ENCODE assay signal across 7 cellular contexts in the genomic region with DNA sequence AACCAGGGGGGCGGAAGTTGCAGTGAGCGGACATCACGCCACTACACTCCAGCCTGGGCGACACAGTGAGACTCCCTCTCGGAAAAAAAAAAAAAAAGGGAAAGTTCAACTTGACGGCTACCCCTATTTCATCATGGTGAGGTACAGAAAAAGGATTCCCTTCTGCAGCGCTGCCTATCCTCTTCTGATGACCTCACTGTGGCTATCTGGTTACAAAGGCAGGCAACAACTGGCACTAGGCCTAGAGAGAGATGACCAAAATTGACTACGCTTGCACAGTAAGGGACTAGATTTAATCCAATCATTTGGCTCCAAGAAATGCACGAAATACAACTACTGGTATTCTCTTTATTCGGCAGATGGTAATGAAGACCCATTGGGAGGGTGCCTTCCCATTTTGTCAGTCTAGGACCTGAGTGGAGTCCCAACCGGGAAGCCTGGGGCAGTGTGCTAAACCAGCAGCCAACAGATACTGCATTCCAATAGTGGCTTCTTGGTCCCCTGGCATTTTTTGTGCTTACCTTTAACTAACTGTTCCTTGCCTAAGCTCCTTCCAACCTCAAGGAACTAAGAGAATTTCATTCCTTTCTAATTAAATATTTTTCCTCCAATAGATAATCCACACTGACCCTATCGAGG. TPM values are rescaled to one million over a fixed set of nuclear protein-coding genes. Genes with fewer than 3 reads are reported as not detected.
A peak's percentile ranks its signal among the peaks of the same experiment; 100 is the strongest.
DNase-seq lines count a peak whose midpoint lies in the region; ATAC-seq, FAIRE-seq and TF ChIP-seq lines count a peak whose summit lies in the region.

No MANE protein-coding gene starts in this region.

- TF ChIP-seq CTCF in GM12864 (IDR thresholded peaks at IDR 0.05; ENCODE audit: low read depth, low read length, missing control alignments) (no peak), Panc1 (IDR thresholded peaks at IDR 0.05) (no peak), endothelial cell of umbilical vein (IDR thresholded peaks at IDR 0.05; ENCODE audit: extremely low read depth in 1 of 2, insufficient read depth in 1 of 2, low read depth in 1 of 2, low read length in 2 of 2) (no peak), neural crest cell (conservative IDR thresholded peaks at IDR 0.05) (no peak)

- no peak for ATAC-seq in Panc1

- H3K4me2 ChIP-seq in endothelial cell of umbilical vein (ENCODE audit: insufficient read depth, low read length) = peak overlapping the region; percentile 78

- no peaks in the 10 kb centered on the region for H3K27me3 Mint-ChIP-seq in neural crest cell (ENCODE audit: low read depth)

- no peaks in the 10 kb centered on the region for H3K79me2 ChIP-seq in endothelial cell of umbilical vein (ENCODE audit: control insufficient read depth, insufficient read depth, low read length)

- no peaks in the 10 kb centered on the region for H3K9me3 Mint-ChIP-seq in neural crest cell

- CTCF ChIA-PET in Panc1 (lab: Charles Lee) (no interaction called here), endothelial cell of umbilical vein (lab: Charles Lee) (interaction anchor here (0.7 to 1.3 kb wide), 3 partner anchors 10 to 126 kb away, joined by 3 to 5 read pairs (median 4); no protein-coding TSS in a partner anchor)

- H3K4me3 Mint-ChIP-seq in neural crest cell = peak overlapping the region; percentile 83

- no peaks in the 10 kb centered on the region for H3K9me1 ChIP-seq in endothelial cell of umbilical vein (replicated peaks; ENCODE audit: control insufficient read depth, extremely low read depth, insufficient read depth, low read length)

- FAIRE-seq in endothelial cell of umbilical vein (lab: Jason Lieb, UNC) (peak; percentile 65), urothelium cell line (lab: Jason Lieb, UNC) (no peak)

- no TSS peak for BruUV-seq in Panc1 (replicated peaks; lab: Mats Ljungman, UMichigan)
- BruUV-seq in endothelial cell of umbilical vein (replicated peaks; lab: Mats Ljungman, UMichigan) = no TSS peak

- no peak overlapping the region for H2AFZ ChIP-seq in endothelial cell of umbilical vein (ENCODE audit: low read depth, low read length)

- DNase-seq in GM12864 (ENCODE audit: low read depth) (no peak), Panc1 (ENCODE audit: low read depth, low spot score) (no peak), endothelial cell of umbilical vein (ENCODE audit: low read depth, low spot score) (no peak), neural crest cell (ENCODE audit: low read depth, low spot score) (no peak), urothelium cell line (ENCODE audit: low spot score) (no peak), NCI-H774 (lab: John Stamatoyannopoulos, UW) (no peak), KBM-7 (no peak)

- H3K4me1 Mint-ChIP-seq in neural crest cell = peaks cover 36% of the 10 kb centered on the region

- in situ Hi-C loops in Panc1 (cut with HindIII; ENCODE audit: low pct_unique_long_range_greater_than_20kb, low sequenced_read_pairs) = no loop called here
- in situ Hi-C loops in KBM-7 (cut with MboI; ENCODE audit: low pct_unique_long_range_greater_than_20kb, low sequenced_read_pairs) = no loop called here

- dilution Hi-C loops in endothelial cell of umbilical vein (cut with MboI; ENCODE audit: extremely low pct_ligation_motif_present, low sequenced_read_pairs) = no loop called here

- peak overlapping the region; percentile 72; the same call in 1 of the 2 replicates for H3K4me3 ChIP-seq in GM12864 (ENCODE audit: low read depth, low read length)
- H3K4me3 ChIP-seq in Panc1 (ENCODE audit: low read depth in 2 of 2, low read length in 2 of 2) = peak overlapping the region; percentile 66 to 78
- H3K4me3 ChIP-seq in endothelial cell of umbilical vein (replicated peaks in 1 of 3; ENCODE audit: insufficient read depth in 1 of 3, low read depth in 1 of 3, low read length in 3 of 3) = peak overlapping the region in 1 of 3 experiments; percentile 56

- intact Hi-C loops in Panc1 (cut with micrococcal nuclease; ENCODE audit: unreplicated experiment) = no loop called here
- intact Hi-C loops in endothelial cell of umbilical vein (cut with micrococcal nuclease) = loop anchor here (1.0 to 2.0 kb wide), 2 partner anchors 11 to 126 kb away; no protein-coding TSS in a partner anchor

- H3K9me3 ChIP-seq in Panc1 (ENCODE audit: control insufficient read depth, insufficient read depth, low read depth, low read length) (no peaks in the 10 kb centered on the region), endothelial cell of umbilical vein (replicated peaks; ENCODE audit: control insufficient read depth, insufficient read depth, low read length) (no peaks in the 10 kb centered on the region)

- no peaks in the 10 kb centered on the region for H4K20me1 ChIP-seq in endothelial cell of umbilical vein (replicated peaks; ENCODE audit: control insufficient read depth, extremely low read depth, insufficient read depth, low read length)

- peak overlapping the region; percentile 91 for H3K27ac Mint-ChIP-seq in neural crest cell (ENCODE audit: unreplicated experiment)

- no peaks in the 10 kb centered on the region for H3K36me3 Mint-ChIP-seq in neural crest cell (ENCODE audit: low read depth)

- POLR2A ChIA-PET in Panc1 (lab: Charles Lee) = interaction anchor here (1.6 kb wide), 1 partner anchor 22 kb away, joined by 3 read pairs; no protein-coding TSS in a partner anchor
- POLR2A ChIA-PET in endothelial cell of umbilical vein (lab: Charles Lee) = no interaction called here

- peak overlapping the region; percentile 76 for H3K9ac ChIP-seq in endothelial cell of umbilical vein (replicated peaks; ENCODE audit: extremely low read depth, insufficient read depth, low read length)

- H3K4me1 ChIP-seq in Panc1 (ENCODE audit: control insufficient read depth, insufficient read depth, low read length) = peaks cover 5% of the 10 kb centered on the region
- H3K4me1 ChIP-seq in endothelial cell of umbilical vein (ENCODE audit: control insufficient read depth, extremely low read depth, insufficient read depth, low read length) = peaks cover 9% of the 10 kb centered on the region

- H3K36me3 ChIP-seq in Panc1 (ENCODE audit: control insufficient read depth, insufficient read depth, low read length) = no peaks in the 10 kb centered on the region
- H3K36me3 ChIP-seq in endothelial cell of umbilical vein (ENCODE audit: control insufficient read depth in 2 of 2, extremely low read depth in 1 of 2, insufficient read depth in 2 of 2, low read length in 2 of 2) = peaks cover 0 to 4% of the 10 kb centered on the region in 2 experiments

- no peaks in the 10 kb centered on the region for H3K27me3 ChIP-seq in Panc1 (ENCODE audit: control insufficient read depth, insufficient read depth, low read length)
- H3K27me3 ChIP-seq in endothelial cell of umbilical vein (ENCODE audit: control insufficient read depth in 2 of 2, insufficient read depth in 2 of 2, low read length in 2 of 2) = no peaks in the 10 kb centered on the region

- H3K27ac ChIP-seq in Panc1 (ENCODE audit: low read length) = peak overlapping the region; percentile 94
- H3K27ac ChIP-seq in endothelial cell of umbilical vein (ENCODE audit: insufficient read depth, low read depth, low read length) = peak overlapping the region; percentile 49

- TF ChIP-seq POLR2A in endothelial cell of umbilical vein (IDR thresholded peaks at IDR 0.05; ENCODE audit: low read depth, low read length) = no peak

TF ChIP-seq in endothelial cell of umbilical vein, 7 proteins besides CTCF, POLR2A, EP300 and RAD21:
- no peak for TF ChIP-seq EZH2 (IDR thresholded peaks at IDR 0.05; ENCODE audit: borderline replicate concordance, low read depth, low read length, severe bottlenecking)
- TF ChIP-seq MYC (IDR thresholded peaks at IDR 0.05; ENCODE audit: low read depth, low read length) = no peak
- TF ChIP-seq, protein P1, sequence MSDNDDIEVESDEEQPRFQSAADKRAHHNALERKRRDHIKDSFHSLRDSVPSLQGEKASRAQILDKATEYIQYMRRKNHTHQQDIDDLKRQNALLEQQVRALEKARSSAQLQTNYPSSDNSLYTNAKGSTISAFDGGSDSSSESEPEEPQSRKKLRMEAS (IDR thresholded peaks at IDR 0.05; ENCODE audit: insufficient read depth, insufficient read length) = no peak

RNA-seq across cellular contexts. Expression of gene ITPKB, which starts 36.6 kb away (rescaled TPM):
- 10.9 TPM for total RNA-seq in Panc1 (2021; ENCODE audit: unreplicated experiment)
- 7.9 TPM for polyA plus RNA-seq in Panc1 (2012; ENCODE audit: insufficient read length)
- total RNA-seq in endothelial cell of umbilical vein = 34.8 and 37.2 TPM in 2 replicates
- 7.2 and 7.7 TPM in 2 replicates for polyA plus RNA-seq in endothelial cell of umbilical vein
- 5.2 and 6.4 TPM in 2 replicates for polyA plus RNA-seq in endothelial cell of umbilical vein (2011; cell fraction: cytosol; rRNA removed)
- 16.7 and 18.5 TPM in 2 replicates for polyA plus RNA-seq in endothelial cell of umbilical vein (2011; cell fraction: nucleus; rRNA removed)
- polyA plus RNA-seq in endothelial cell of umbilical vein (2012) = 8.2 and 9.9 TPM in 2 replicates
- polyA minus RNA-seq in endothelial cell of umbilical vein = 18.9 and 21.7 TPM in 2 replicates
- 0.20 TPM for polyA minus RNA-seq in endothelial cell of umbilical vein (2011; cell fraction: cytosol; rRNA and poly(A)+ RNA removed)
- polyA minus RNA-seq in endothelial cell of umbilical vein (2011; cell fraction: nucleus; rRNA and poly(A)+ RNA removed) = 23.3 and 33.6 TPM in 2 replicates
- total RNA-seq in neural crest cell = 12.7 and 13.7 TPM in 2 replicates
